In genomic region chr17:59755069-59755468, GRCh38 we compare ENCODE assay signal across 2 cellular contexts.
TF ChIP-seq lines count a peak whose summit lies in the region.

No MANE protein-coding gene starts in this region.

TF ChIP-seq in SK-N-SH treated with all-trans-retinoic acid at 6 μM for 48 hours, 23 proteins besides CTCF, POLR2A, EP300 and RAD21:
- peak; percentile 52; the same call in 1 of the 2 replicates for TF ChIP-seq ZFP3 (CRISPR knock-in tag; IDR thresholded peaks at IDR 0.05)
- peak; percentile 94; the same call in 1 of the 2 replicates for TF ChIP-seq CSDC2 (CRISPR knock-in tag; IDR thresholded peaks at IDR 0.05)
- TF ChIP-seq OSR1 (CRISPR knock-in tag; IDR thresholded peaks at IDR 0.05) = peak; percentile 84
- peak; percentile 54; the same call in 1 of the 2 replicates for TF ChIP-seq ZC3H10 (CRISPR knock-in tag; IDR thresholded peaks at IDR 0.05)

TF ChIP-seq in K562, 482 proteins besides CTCF, POLR2A, EP300 and RAD21:
- TF ChIP-seq CC2D1A (IDR thresholded peaks at IDR 0.05) (peak; percentile 30; the same call in 1 of the 2 replicates), MLLT1 (IDR thresholded peaks at IDR 0.05) (0 out of 4 replicates have a peak, but pooled peaks of 1 of the 2 experiments have one; percentile 26)
TF ChIP-seq in K562: peak in this region for 2; not testable (repeated sequence) for 480.
